In the genomic region with DNA sequence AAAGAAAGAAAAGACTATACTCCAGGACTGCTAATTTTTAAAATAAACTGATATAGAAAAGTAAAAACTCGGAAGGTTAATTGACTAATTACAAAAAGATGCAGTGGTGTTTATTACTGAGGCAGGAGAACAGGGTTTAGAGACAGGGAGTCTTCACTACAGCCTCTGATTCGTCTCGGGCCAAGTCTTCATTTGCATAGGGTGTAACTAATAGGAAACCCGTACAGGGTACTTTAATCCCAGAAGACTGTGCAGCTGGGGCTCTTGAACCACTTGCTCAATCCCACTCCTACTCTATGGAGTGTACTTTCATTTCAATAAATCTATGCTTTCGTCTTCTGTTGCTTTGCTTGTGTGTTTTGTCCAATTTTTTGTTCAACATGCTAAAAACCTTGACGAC, we compare ENCODE assay signal across 2 cellular contexts.
TF ChIP-seq lines count a peak whose summit lies in the region.

No MANE protein-coding gene starts in this region.

TF ChIP-seq in H1, 55 proteins besides CTCF, POLR2A, EP300 and RAD21:
- no peak for TF ChIP-seq TBP (IDR thresholded peaks at IDR 0.05; ENCODE audit: low read depth, low read length)
- no peak for TF ChIP-seq CHD2 (IDR thresholded peaks at IDR 0.05; ENCODE audit: low read length)
- TF ChIP-seq BRCA1 (IDR thresholded peaks at IDR 0.05; ENCODE audit: low read depth, low read length) = no peak
- no peak for TF ChIP-seq BCL11A (IDR thresholded peaks at IDR 0.05; ENCODE audit: low read depth in 2 of 2, low read length in 2 of 2)
- TF ChIP-seq SIX5 (IDR thresholded peaks at IDR 0.05; ENCODE audit: low read depth, low read length) = no peak
- TF ChIP-seq SRF (IDR thresholded peaks at IDR 0.05; ENCODE audit: low read depth, low read length) = no peak
- TF ChIP-seq, protein P1, sequence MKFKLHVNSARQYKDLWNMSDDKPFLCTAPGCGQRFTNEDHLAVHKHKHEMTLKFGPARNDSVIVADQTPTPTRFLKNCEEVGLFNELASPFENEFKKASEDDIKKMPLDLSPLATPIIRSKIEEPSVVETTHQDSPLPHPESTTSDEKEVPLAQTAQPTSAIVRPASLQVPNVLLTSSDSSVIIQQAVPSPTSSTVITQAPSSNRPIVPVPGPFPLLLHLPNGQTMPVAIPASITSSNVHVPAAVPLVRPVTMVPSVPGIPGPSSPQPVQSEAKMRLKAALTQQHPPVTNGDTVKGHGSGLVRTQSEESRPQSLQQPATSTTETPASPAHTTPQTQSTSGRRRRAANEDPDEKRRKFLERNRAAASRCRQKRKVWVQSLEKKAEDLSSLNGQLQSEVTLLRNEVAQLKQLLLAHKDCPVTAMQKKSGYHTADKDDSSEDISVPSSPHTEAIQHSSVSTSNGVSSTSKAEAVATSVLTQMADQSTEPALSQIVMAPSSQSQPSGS (IDR thresholded peaks at IDR 0.05; ENCODE audit: low read length) = no peak
- no peak for TF ChIP-seq TAF7 (optimal IDR thresholded peaks at IDR 0.05; ENCODE audit: borderline replicate concordance, low read depth, low read length)
- no peak for TF ChIP-seq TAF1 (IDR thresholded peaks at IDR 0.05; ENCODE audit: low read depth, low read length)
- TF ChIP-seq KDM5A (IDR thresholded peaks at IDR 0.05; ENCODE audit: low read length) = no peak
- TF ChIP-seq SUZ12 (IDR thresholded peaks at IDR 0.05; ENCODE audit: low read length) = no peak
- no peak for TF ChIP-seq PHF8 (conservative IDR thresholded peaks at IDR 0.05; ENCODE audit: low read depth, low read length)
- no peak for TF ChIP-seq NANOG (IDR thresholded peaks at IDR 0.05; ENCODE audit: insufficient read depth, low read depth, low read length, poor library complexity, severe bottlenecking)
- TF ChIP-seq POLR2AphosphoS5 (IDR thresholded peaks at IDR 0.05; ENCODE audit: low read depth, low read length) = no peak

TF ChIP-seq in neural cell, 6 proteins besides CTCF, POLR2A, EP300 and RAD21:
- TF ChIP-seq SMC3 (conservative IDR thresholded peaks at IDR 0.05; ENCODE audit: poor library complexity) = no peak
- no peak for TF ChIP-seq POLR2AphosphoS5 (IDR thresholded peaks at IDR 0.05)
- TF ChIP-seq, protein P2, sequence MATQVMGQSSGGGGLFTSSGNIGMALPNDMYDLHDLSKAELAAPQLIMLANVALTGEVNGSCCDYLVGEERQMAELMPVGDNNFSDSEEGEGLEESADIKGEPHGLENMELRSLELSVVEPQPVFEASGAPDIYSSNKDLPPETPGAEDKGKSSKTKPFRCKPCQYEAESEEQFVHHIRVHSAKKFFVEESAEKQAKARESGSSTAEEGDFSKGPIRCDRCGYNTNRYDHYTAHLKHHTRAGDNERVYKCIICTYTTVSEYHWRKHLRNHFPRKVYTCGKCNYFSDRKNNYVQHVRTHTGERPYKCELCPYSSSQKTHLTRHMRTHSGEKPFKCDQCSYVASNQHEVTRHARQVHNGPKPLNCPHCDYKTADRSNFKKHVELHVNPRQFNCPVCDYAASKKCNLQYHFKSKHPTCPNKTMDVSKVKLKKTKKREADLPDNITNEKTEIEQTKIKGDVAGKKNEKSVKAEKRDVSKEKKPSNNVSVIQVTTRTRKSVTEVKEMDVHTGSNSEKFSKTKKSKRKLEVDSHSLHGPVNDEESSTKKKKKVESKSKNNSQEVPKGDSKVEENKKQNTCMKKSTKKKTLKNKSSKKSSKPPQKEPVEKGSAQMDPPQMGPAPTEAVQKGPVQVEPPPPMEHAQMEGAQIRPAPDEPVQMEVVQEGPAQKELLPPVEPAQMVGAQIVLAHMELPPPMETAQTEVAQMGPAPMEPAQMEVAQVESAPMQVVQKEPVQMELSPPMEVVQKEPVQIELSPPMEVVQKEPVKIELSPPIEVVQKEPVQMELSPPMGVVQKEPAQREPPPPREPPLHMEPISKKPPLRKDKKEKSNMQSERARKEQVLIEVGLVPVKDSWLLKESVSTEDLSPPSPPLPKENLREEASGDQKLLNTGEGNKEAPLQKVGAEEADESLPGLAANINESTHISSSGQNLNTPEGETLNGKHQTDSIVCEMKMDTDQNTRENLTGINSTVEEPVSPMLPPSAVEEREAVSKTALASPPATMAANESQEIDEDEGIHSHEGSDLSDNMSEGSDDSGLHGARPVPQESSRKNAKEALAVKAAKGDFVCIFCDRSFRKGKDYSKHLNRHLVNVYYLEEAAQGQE (IDR thresholded peaks at IDR 0.05; ENCODE audit: borderline replicate concordance) = no peak
- TF ChIP-seq EZH2 (IDR thresholded peaks at IDR 0.05; ENCODE audit: borderline replicate concordance, insufficient read depth, low read length, poor library complexity, severe bottlenecking) = no peak
- no peak for TF ChIP-seq TAF1 (IDR thresholded peaks at IDR 0.05; ENCODE audit: low read depth)
- no peak for TF ChIP-seq MXI1 (conservative IDR thresholded peaks at IDR 0.05; ENCODE audit: poor library complexity, severe bottlenecking)
